ENCODE assay signal across 8 cellular contexts in genomic region chr7:39621784-39622411, GRCh38. TPM values are rescaled to one million over a fixed set of nuclear protein-coding genes. Genes with fewer than 3 reads are reported as not detected.
DNase-seq lines count a peak whose midpoint lies in the region; TF ChIP-seq lines count a peak whose summit lies in the region.

No MANE protein-coding gene starts in this region.

- H4K20me1 ChIP-seq in hepatocyte (ENCODE audit: insufficient read depth, poor library complexity, severe bottlenecking) (peaks cover 22% of the 10 kb centered on the region), MM.1S (ENCODE audit: insufficient read depth, low read length) (no peaks in the 10 kb centered on the region)

- H3K27ac ChIP-seq in hepatocyte: no peak overlapping the region
- no peak overlapping the region for H3K27ac ChIP-seq in MM.1S (ENCODE audit: low read length)

- no peaks in the 10 kb centered on the region for H3K9me3 ChIP-seq in hepatocyte (ENCODE audit: low read depth)
- H3K9me3 ChIP-seq in MM.1S (replicated peaks; ENCODE audit: insufficient read depth, low read length): no peaks in the 10 kb centered on the region

- H3K36me3 ChIP-seq in H7 (replicated peaks; ENCODE audit: control insufficient read depth, insufficient read depth, low read length): no peaks in the 10 kb centered on the region
- no peaks in the 10 kb centered on the region for H3K36me3 ChIP-seq in hepatocyte (replicated peaks; ENCODE audit: insufficient read depth, low read depth)
- H3K36me3 ChIP-seq in MM.1S (replicated peaks; ENCODE audit: insufficient read depth, low read length): no peaks in the 10 kb centered on the region

- TF ChIP-seq CTCF in hepatocyte (IDR thresholded peaks at IDR 0.05; ENCODE audit: poor library complexity) (no peak), MM.1S (IDR thresholded peaks at IDR 0.05; ENCODE audit: low read length) (no peak)

- H2AFZ ChIP-seq in hepatocyte (no peak overlapping the region), MM.1S (ENCODE audit: low read length) (no peak overlapping the region)

- H3K4me3 ChIP-seq in H7 (ENCODE audit: insufficient read depth, low read depth, low read length) (no peak overlapping the region), hepatocyte (peak overlapping the region; percentile 59), MM.1S (ENCODE audit: low read length) (no peak overlapping the region)

- DNase-seq in Caki2 (ENCODE audit: low read depth) (peak; percentile 31), H7 (peak; percentile 19), SIG-M5 (lab: John Stamatoyannopoulos, UW) (peak; percentile 9), hepatocyte (ENCODE audit: low spot score) (no peak), HuH-7 (ENCODE audit: low spot score) (no peak), GOT3 (lab: John Stamatoyannopoulos, UW) (no peak), MM.1S (no peak)
- DNase-seq in activated naive CD4-positive, alpha-beta T cell treated with Interleukin-2 at 50 U/mL for 16 hours: no peak

- H3K79me2 ChIP-seq in hepatocyte (peaks cover 43% of the 10 kb centered on the region), MM.1S (ENCODE audit: low read length) (peaks cover 40% of the 10 kb centered on the region)

- H3K27me3 ChIP-seq in H7 (ENCODE audit: control insufficient read depth, insufficient read depth, low read length) (no peaks in the 10 kb centered on the region), hepatocyte (no peaks in the 10 kb centered on the region), MM.1S (replicated peaks; ENCODE audit: insufficient read depth, low read length) (no peaks in the 10 kb centered on the region)

- in situ Hi-C loops in Caki2 (cut with HindIII; ENCODE audit: low pct_unique_long_range_greater_than_20kb, low sequenced_read_pairs): no loop called here

- H3K9me2 ChIP-seq in hepatocyte (replicated peaks; ENCODE audit: insufficient read depth) (no peaks in the 10 kb centered on the region), MM.1S (replicated peaks; ENCODE audit: insufficient read depth, low read length) (no peaks in the 10 kb centered on the region)

- peaks cover 7% of the 10 kb centered on the region; the same call in 1 of the 2 replicates for H3F3A ChIP-seq in MM.1S (ENCODE audit: insufficient read depth, low read length)

- 100% methylated on average over 1 of the region's 1 CpG for WGBS in hepatocyte (ENCODE audit: low lambda C conversion rate, missing lambda C conversion rate)

- peak overlapping the region; percentile 88 for H3K4me2 ChIP-seq in hepatocyte
- H3K4me2 ChIP-seq in MM.1S (ENCODE audit: low read depth, low read length): no peak overlapping the region

- H3K4me1 ChIP-seq in hepatocyte (ENCODE audit: insufficient read depth) (peaks cover 20% of the 10 kb centered on the region), MM.1S (ENCODE audit: low read length) (peaks cover 15% of the 10 kb centered on the region)

- no peak overlapping the region for H3K9ac ChIP-seq in MM.1S (ENCODE audit: low read length)

RNA-seq across cellular contexts. Expression of gene RALA, which starts 1.5 kb away (rescaled TPM):
- total RNA-seq in Caki2 (2014; rRNA removed; shearing (Covaris generic); ENCODE audit: low replicate concordance): 20.9 and 21.5 TPM in 2 replicates
- total RNA-seq in H7 (2014; rRNA removed; shearing (Covaris generic)): 12.3 and 15.1 TPM in 2 replicates
- total RNA-seq in hepatocyte: 25.4 and 25.5 TPM in 2 replicates
- polyA plus RNA-seq in hepatocyte: 42.8 and 49.1 TPM in 2 replicates

RNA-seq across cellular contexts. Expression of gene YAE1, which starts 55.7 kb away (rescaled TPM):
- total RNA-seq in Caki2 (2014; rRNA removed; shearing (Covaris generic); ENCODE audit: low replicate concordance): 26.6 and 28.9 TPM in 2 replicates
- 16.1 and 26.0 TPM in 2 replicates for total RNA-seq in H7 (2014; rRNA removed; shearing (Covaris generic))
- total RNA-seq in hepatocyte: 33.9 and 36.3 TPM in 2 replicates
- polyA plus RNA-seq in hepatocyte: 23.8 and 29.6 TPM in 2 replicates

Comparison
In these comparisons a context has a peak if more than half of its experiments do, and no peak if none do; other contexts are left out.
1. DNase-seq: peak in Caki2 (single experiment), H7 (single experiment) and SIG-M5 (single experiment); none in hepatocyte (single experiment), HuH-7 (single experiment), GOT3 (single experiment), MM.1S (single experiment) and activated naive CD4-positive, alpha-beta T cell treated with Interleukin-2 at 50 U/mL for 16 hours (single experiment).